In genomic region chr20:62367136-62367482, GRCh38 we compare ENCODE assay signal across 8 cellular contexts. TPM values are rescaled to one million over a fixed set of nuclear protein-coding genes. Genes with fewer than 3 reads are reported as not detected.
A peak's percentile ranks its signal among the peaks of the same experiment; 100 is the strongest.
DNase-seq lines count a peak whose midpoint lies in the region; ATAC-seq and TF ChIP-seq lines count a peak whose summit lies in the region.

Gene LAMA5 (minus strand): TSS chr20:62367312. CDS start chr20:62367245, 67 bp downstream.

- H3K27me3 ChIP-seq in A673 (replicated peaks; ENCODE audit: insufficient read depth, low read depth, low read length, poor library complexity) = peaks cover 23% of the 10 kb centered on the region
- H3K27me3 ChIP-seq in Panc1 (ENCODE audit: control insufficient read depth, insufficient read depth, low read length) = no peaks in the 10 kb centered on the region
- H3K27me3 ChIP-seq in lung (ENCODE audit: control insufficient read depth, insufficient read depth) = no peaks in the 10 kb centered on the region
- no peaks in the 10 kb centered on the region for H3K27me3 ChIP-seq in tibial artery

- DNase-seq in A673 (ENCODE audit: low spot score) (no peak), Panc1 (ENCODE audit: low read depth, low spot score) (no peak), ecto neural progenitor cell (ENCODE audit: low spot score) (peak; percentile 86), lung (ENCODE audit: low spot score) (no peak), tibial artery (peak in 1 of 2 donors; percentile 80), KBM-7 (no peak), activated gamma-delta T cell (lab: John Stamatoyannopoulos, UW) (no peak)

- intact Hi-C loops in A673 (cut with micrococcal nuclease; ENCODE audit: unreplicated experiment) = no loop called here
- intact Hi-C loops in Panc1 (cut with micrococcal nuclease; ENCODE audit: unreplicated experiment) = no loop called here
- intact Hi-C loops in tibial artery (cut with DNase I; ENCODE audit: low total_unique reads) = no loop called here

- CTCF ChIA-PET in A673 (lab: Charles Lee) (interaction anchor here (0.9 kb wide), 1 partner anchor 20 kb away, joined by 3 read pairs; the partner anchor contains the start of gene RPS21), Panc1 (lab: Charles Lee) (interaction anchor here (0.6 kb wide), 1 partner anchor 57 kb away, joined by 3 read pairs; no protein-coding TSS in a partner anchor)

- TF ChIP-seq CTCF in A673 (conservative IDR thresholded peaks at IDR 0.05; ENCODE audit: low read depth, low read length) (no peak), Panc1 (IDR thresholded peaks at IDR 0.05) (no peak), lung (IDR thresholded peaks at IDR 0.05; ENCODE audit: control extremely low read depth, extremely low read depth) (no peak), tibial artery (IDR thresholded peaks at IDR 0.05) (no peak)

- 0 to 1% methylated on average over 4 to 51 of the region's 52 CpGs for WGBS in lung, 2 donors

- TF ChIP-seq POLR2A in GM15510 (IDR thresholded peaks at IDR 0.05; ENCODE audit: borderline replicate concordance, extremely low read depth, insufficient read length) = peak; percentile 45

- in situ Hi-C loops in Panc1 (cut with HindIII; ENCODE audit: low pct_unique_long_range_greater_than_20kb, low sequenced_read_pairs) = no loop called here
- in situ Hi-C loops in KBM-7 (cut with MboI; ENCODE audit: low pct_unique_long_range_greater_than_20kb, low sequenced_read_pairs) = no loop called here

- H3K27ac ChIP-seq in A673 (ENCODE audit: low read depth, low read length, poor library complexity, severe bottlenecking) (no peak within 1 kb of the TSS), Panc1 (ENCODE audit: low read length) (peak within 1 kb of the TSS; percentile 94), lung (ENCODE audit: low read depth in 1 of 2, low read length in 1 of 2) (peak within 1 kb of the TSS; percentile 83 to 96), tibial artery (peak within 1 kb of the TSS; percentile 96 to 98)

- POLR2A ChIA-PET in A673 (lab: Charles Lee; ENCODE audit: low non-redundant PET) (no interaction called here), Panc1 (lab: Charles Lee) (no interaction called here)

- no TSS peak for BruUV-seq in A673 (replicated peaks; lab: Mats Ljungman, UMichigan)
- BruUV-seq in Panc1 (replicated peaks; lab: Mats Ljungman, UMichigan) = no TSS peak

- H3K9me3 ChIP-seq in A673 (ENCODE audit: low read depth, low read length, poor library complexity, severe bottlenecking) = no peaks in the 10 kb centered on the region
- H3K9me3 ChIP-seq in Panc1 (ENCODE audit: control insufficient read depth, insufficient read depth, low read depth, low read length) = no peaks in the 10 kb centered on the region
- H3K9me3 ChIP-seq in lung (ENCODE audit: control insufficient read depth in 2 of 2, insufficient read depth in 1 of 2, low read length in 1 of 2) = no peaks in the 10 kb centered on the region
- no peaks in the 10 kb centered on the region for H3K9me3 ChIP-seq in tibial artery

- no peaks in the 10 kb centered on the region for H3K36me3 ChIP-seq in A673 (ENCODE audit: insufficient read depth, low read length, poor library complexity, severe bottlenecking)
- no peaks in the 10 kb centered on the region; the same call in 1 of the 2 replicates for H3K36me3 ChIP-seq in Panc1 (ENCODE audit: control insufficient read depth, insufficient read depth, low read length)
- H3K36me3 ChIP-seq in lung (ENCODE audit: control insufficient read depth in 2 of 2, insufficient read depth in 2 of 2, low read length in 2 of 2) = peaks cover 0 to 4% of the 10 kb centered on the region in 2 donors
- H3K36me3 ChIP-seq in tibial artery = peaks cover 0 to 2% (median 0%) of the 10 kb centered on the region in 3 donors

- H3K4me3 ChIP-seq in A673 (ENCODE audit: low read depth, low read length, poor library complexity, severe bottlenecking) (peak within 1 kb of the TSS; percentile 58), Panc1 (ENCODE audit: low read depth in 2 of 2, low read length in 2 of 2) (peak within 1 kb of the TSS; percentile 89 to 96), lung (peak within 1 kb of the TSS; percentile 70), tibial artery (peak within 1 kb of the TSS; percentile 77 to 93)

- H3K4me1 ChIP-seq in A673 (ENCODE audit: insufficient read depth, low read length, poor library complexity, severe bottlenecking) (peaks cover 29% of the 10 kb centered on the region), Panc1 (ENCODE audit: control insufficient read depth, insufficient read depth, low read length) (peaks cover 76% of the 10 kb centered on the region), lung (ENCODE audit: control insufficient read depth in 2 of 2, insufficient read depth in 2 of 2, low read length in 2 of 2) (peaks cover 8 to 47% of the 10 kb centered on the region in 2 donors), tibial artery (peaks cover 22 to 95% (median 84%) of the 10 kb centered on the region in 4 donors)

- ATAC-seq in Panc1 (peak; percentile 24), lung (ENCODE audit: insufficient read depth, low FRiP score) (peak; percentile 45)

RNA-seq across cellular contexts. Expression of gene LAMA5, which starts in this region (rescaled TPM):
- total RNA-seq in A673 (2021) (4.2 and 13.2 TPM in 2 replicates), Panc1 (2021; ENCODE audit: unreplicated experiment) (497 TPM), lung (100 to 1,000 TPM; 209 to 315 TPM)
- 508 TPM for polyA plus RNA-seq in Panc1 (2012; ENCODE audit: insufficient read length)
- polyA plus RNA-seq in lung = 100 to 1,000 TPM; 116 to 279 TPM

Comparison
In these comparisons a context has a peak if more than half of its experiments do, and no peak if none do; other contexts are left out.
1. RNA of gene LAMA5 (total RNA-seq): 497 TPM in Panc1 (single experiment) and 209 to 315 TPM in lung; 4.2 to 13.2 TPM in A673; every median in the first group is over 10 times any median in the second.
2. Peak in every context shown above with its lines, with median percentiles within 50 percentile points of each other: H3K4me3 ChIP-seq.